Comparison of ENCODE assay signal across 13 cellular contexts in the genomic region with DNA sequence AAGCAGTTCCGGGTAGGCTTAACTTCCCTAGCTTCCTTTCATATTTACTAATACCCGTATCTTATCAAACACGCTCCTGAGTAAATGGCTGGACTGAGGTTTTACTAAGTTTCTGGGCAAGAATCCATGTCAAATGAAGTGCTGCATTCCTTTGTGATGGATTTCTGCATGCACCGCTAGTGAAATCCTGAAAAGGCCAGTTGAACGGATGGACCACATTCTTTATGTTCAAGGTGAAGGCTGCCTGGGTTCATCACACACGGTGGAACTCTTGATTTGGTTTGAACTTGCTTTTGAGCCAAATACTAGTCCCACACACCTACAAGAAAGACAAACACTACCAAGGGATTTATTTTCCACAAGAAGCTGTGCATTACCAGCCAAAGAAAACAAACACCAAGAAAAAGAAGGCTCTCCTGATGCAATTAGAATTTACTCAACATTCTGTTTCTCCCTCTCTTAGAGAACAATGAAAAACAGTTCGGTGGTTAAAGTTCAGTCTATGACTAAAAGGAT.
DNase-seq lines count a peak whose midpoint lies in the region; ATAC-seq and TF ChIP-seq lines count a peak whose summit lies in the region.
"Had no signal": no experiment of that assay in that cellular context is flagged by ENCODE, and none has a peak within 500 bp of the region (broad histone marks: within the 10 kb centered on the region; RNA-seq: fewer than 3 reads in every experiment).

No MANE protein-coding gene starts in this region.

- peak; percentile 60 to 86 for DNase-seq in HAP-1 (ENCODE audit: low spot score in 2 of 2)
- DNase-seq in foreskin fibroblast = peak; percentile 31 to 66
- no peak for DNase-seq in NCI-H82 (lab: John Stamatoyannopoulos, UW)
- DNase-seq in naive thymus-derived CD8-positive, alpha-beta T cell = no peak
- no peak for DNase-seq in sigmoid colon
- no peak for DNase-seq in NCI-H345 (lab: John Stamatoyannopoulos, UW)
- DNase-seq: activated T-cell treated with anti-CD3 and anti-CD28 coated beads, Interleukin-2, amount 50 U/mL, for 48 hours; NCI-H1105; nucleus accumbens; WERI-Rb-1 had no signal

- TF ChIP-seq CTCF in VCaP (conservative IDR thresholded peaks at IDR 0.05) (no peak), foreskin fibroblast (IDR thresholded peaks at IDR 0.05; ENCODE audit: low read depth, low read length) (no peak), sigmoid colon (IDR thresholded peaks at IDR 0.05) (no peak)

- H3K9me3 ChIP-seq in HAP-1 (no peaks in the 10 kb centered on the region), skeletal muscle satellite cell (replicated peaks; ENCODE audit: low read length) (no peaks in the 10 kb centered on the region), sigmoid colon (no peaks in the 10 kb centered on the region)

- POLR2A ChIA-PET in naive thymus-derived CD8-positive, alpha-beta T cell (lab: Charles Lee) = no interaction called here

- no peak for TF ChIP-seq EP300 in sigmoid colon (IDR thresholded peaks at IDR 0.05)

- peak overlapping the region; percentile 45 for H3K4me2 ChIP-seq in skeletal muscle satellite cell (ENCODE audit: low read length)

- peaks cover 16% of the 10 kb centered on the region for H3K4me1 ChIP-seq in HAP-1
- peaks cover 34% of the 10 kb centered on the region for H3K4me1 ChIP-seq in skeletal muscle satellite cell (ENCODE audit: control insufficient read depth, insufficient read depth, low read length)
- peaks cover 0 to 6% (median 0%) of the 10 kb centered on the region in 4 donors for H3K4me1 ChIP-seq in sigmoid colon

- H3K4me3 ChIP-seq in HAP-1 (no peak overlapping the region), foreskin fibroblast (ENCODE audit: low read depth in 1 of 2, low read length in 2 of 2) (no peak overlapping the region), skeletal muscle satellite cell (ENCODE audit: low read length) (peak overlapping the region; percentile 38), sigmoid colon (no peak overlapping the region)

- peak overlapping the region; percentile 55 for H3K27ac ChIP-seq in VCaP
- H3K27ac ChIP-seq in sigmoid colon = no peak overlapping the region
- H3K27ac ChIP-seq: WERI-Rb-1 had no signal

- no peaks in the 10 kb centered on the region for H3K36me3 ChIP-seq in HAP-1 (replicated peaks)
- no peaks in the 10 kb centered on the region for H3K36me3 ChIP-seq in skeletal muscle satellite cell (ENCODE audit: insufficient read depth, low read length)
- no peaks in the 10 kb centered on the region for H3K36me3 ChIP-seq in sigmoid colon
- H3K36me3 ChIP-seq: WERI-Rb-1 had no signal

- in situ Hi-C loops in HAP-1 (cut with MboI; ENCODE audit: low sequenced_read_pairs) = no loop called here

- H3K4me3 Mint-ChIP-seq in naive thymus-derived CD8-positive, alpha-beta T cell = no peak overlapping the region
- H3K4me3 Mint-ChIP-seq: dendritic cell treated with granulocyte-macrophage colony-stimulating factor and Interleukin-4, amounts not matched to agents 40 ng/mL and 50 ng/mL, for 4 days had no signal

- no peak for TF ChIP-seq POLR2A in sigmoid colon (IDR thresholded peaks at IDR 0.05)

- no peaks in the 10 kb centered on the region for H3K27me3 Mint-ChIP-seq in naive thymus-derived CD8-positive, alpha-beta T cell
- H3K27me3 Mint-ChIP-seq: dendritic cell treated with granulocyte-macrophage colony-stimulating factor and Interleukin-4, amounts not matched to agents 40 ng/mL and 50 ng/mL, for 4 days had no signal

- H3K4me1 Mint-ChIP-seq in naive thymus-derived CD8-positive, alpha-beta T cell = no peaks in the 10 kb centered on the region

- no peak for ATAC-seq in naive thymus-derived CD8-positive, alpha-beta T cell

- H3K27ac Mint-ChIP-seq in naive thymus-derived CD8-positive, alpha-beta T cell = no peak overlapping the region
- H3K27ac Mint-ChIP-seq: dendritic cell treated with granulocyte-macrophage colony-stimulating factor and Interleukin-4, amounts not matched to agents 40 ng/mL and 50 ng/mL, for 4 days had no signal

- H3K9ac ChIP-seq in skeletal muscle satellite cell (ENCODE audit: low read depth, low read length) = peak overlapping the region; percentile 13

- H3K9me3 Mint-ChIP-seq in naive thymus-derived CD8-positive, alpha-beta T cell = peaks cover 0 to 13% (median 0%) of the 10 kb centered on the region in 9 donors
- H3K9me3 Mint-ChIP-seq: dendritic cell treated with granulocyte-macrophage colony-stimulating factor and Interleukin-4, amounts not matched to agents 40 ng/mL and 50 ng/mL, for 4 days had no signal

- H3K36me3 Mint-ChIP-seq in naive thymus-derived CD8-positive, alpha-beta T cell = peaks cover 0 to 4% (median 0%) of the 10 kb centered on the region in 3 donors

- intact Hi-C loops in sigmoid colon (cut with DNase I) = no loop called here

- no peaks in the 10 kb centered on the region for H3K27me3 ChIP-seq in HAP-1 (ENCODE audit: low read depth)
- no peaks in the 10 kb centered on the region for H3K27me3 ChIP-seq in skeletal muscle satellite cell (ENCODE audit: control insufficient read depth, insufficient read depth, low read length)
- H3K27me3 ChIP-seq in sigmoid colon = no peaks in the 10 kb centered on the region

- WGBS in sigmoid colon, 2 donors = 77 to 92% methylated on average over 7 of the region's 7 CpGs

Comparison
In these comparisons a context has a peak if more than half of its experiments do, and no peak if none do; other contexts are left out.
1. DNase-seq: peak in HAP-1 (2 of 2) and foreskin fibroblast (2 of 2); none in NCI-H82 (single experiment), naive thymus-derived CD8-positive, alpha-beta T cell (0 of 10), sigmoid colon (single experiment) and NCI-H345 (single experiment).